8 cellular contexts compared by ENCODE assay signal in genomic region chr3:127544151-127544805, GRCh38. TPM values are rescaled to one million over a fixed set of nuclear protein-coding genes. Genes with fewer than 3 reads are reported as not detected.
DNase-seq lines count a peak whose midpoint lies in the region; ATAC-seq and TF ChIP-seq lines count a peak whose summit lies in the region.

No MANE protein-coding gene starts in this region.

- no peak overlapping the region for H3K4me3 ChIP-seq in ectodermal cell (ENCODE audit: insufficient read depth, low read depth, low read length)

- DNase-seq in NCI-H748 treated with DMSO at 0.1 percent for 48 hours (lab: John Stamatoyannopoulos, UW) (peak; percentile 20), medulla oblongata (ENCODE audit: extremely low spot score) (peak; percentile 81)
- DNase-seq in activated CD4-positive, alpha-beta memory T cell treated with anti-CD3 and anti-CD28 coated beads for 36 hours, result peak; percentile 77
- peak; percentile 29 for DNase-seq in stimulated activated CD8-positive, alpha-beta memory T cell treated with anti-CD3 and anti-CD28 coated beads, Interleukin-15, amount 100 ng/mL, for 24 hours (ENCODE audit: low read depth)

- peaks cover 11% of the 10 kb centered on the region for H3K4me1 Mint-ChIP-seq in activated CD4-positive, alpha-beta memory T cell treated with anti-CD3 and anti-CD28 coated beads for 36 hours (ENCODE audit: low read depth)

- TF ChIP-seq CTCF in GM12873 (IDR thresholded peaks at IDR 0.05; ENCODE audit: insufficient read depth, low read depth, low read length, missing control alignments), result peak; percentile 92

- H3K27me3 ChIP-seq in ectodermal cell (ENCODE audit: control insufficient read depth, insufficient read depth, low read length, poor library complexity, severe bottlenecking), result peaks cover 14% of the 10 kb centered on the region

- H3K36me3 Mint-ChIP-seq in activated CD4-positive, alpha-beta memory T cell treated with anti-CD3 and anti-CD28 coated beads for 36 hours, result no peaks in the 10 kb centered on the region

- CTCF ChIA-PET in activated CD4-positive, alpha-beta memory T cell treated with anti-CD3 and anti-CD28 coated beads for 36 hours (lab: Charles Lee), result interaction anchor here (0.7 to 6.2 kb wide), 20 partner anchors 10 to 1022 kb away, joined by 3 to 57 read pairs (median 4); no protein-coding TSS in a partner anchor

- ATAC-seq in HG03439 (IDR thresholded peaks at IDR 0.05; ENCODE audit: unreplicated experiment) (peak; percentile 57), HG03457 (IDR thresholded peaks at IDR 0.05; ENCODE audit: unreplicated experiment) (no peak)

- peaks cover 13% of the 10 kb centered on the region for H3K4me1 ChIP-seq in ectodermal cell (ENCODE audit: control insufficient read depth, insufficient read depth, low read length)

- H3K27ac Mint-ChIP-seq in activated CD4-positive, alpha-beta memory T cell treated with anti-CD3 and anti-CD28 coated beads for 36 hours, result no peak overlapping the region

- POLR2A ChIA-PET in activated CD4-positive, alpha-beta memory T cell treated with anti-CD3 and anti-CD28 coated beads for 36 hours (lab: Charles Lee), result no interaction called here

- H3K36me3 ChIP-seq in ectodermal cell (ENCODE audit: control insufficient read depth, insufficient read depth, low read length), result no peaks in the 10 kb centered on the region

- intact Hi-C loops in activated CD4-positive, alpha-beta memory T cell treated with anti-CD3 and anti-CD28 coated beads for 36 hours (cut with micrococcal nuclease), result loop anchor here (1.0 to 2.0 kb wide), 3 partner anchors 59 to 1022 kb away; no protein-coding TSS in a partner anchor

- WGBS in ectodermal cell, 2 experiments, result 33 to 37% methylated on average over 11 of the region's 11 CpGs

- no peaks in the 10 kb centered on the region for H3K9me3 Mint-ChIP-seq in activated CD4-positive, alpha-beta memory T cell treated with anti-CD3 and anti-CD28 coated beads for 36 hours

- H3K27me3 Mint-ChIP-seq in activated CD4-positive, alpha-beta memory T cell treated with anti-CD3 and anti-CD28 coated beads for 36 hours, result peaks cover 3% of the 10 kb centered on the region

- H3K27ac ChIP-seq in ectodermal cell (ENCODE audit: insufficient read depth, low read depth, low read length, poor library complexity, severe bottlenecking), result peak overlapping the region; percentile 76

- H3K9me3 ChIP-seq in ectodermal cell (ENCODE audit: control insufficient read depth, low read length), result no peaks in the 10 kb centered on the region

- H3K4me3 Mint-ChIP-seq in activated CD4-positive, alpha-beta memory T cell treated with anti-CD3 and anti-CD28 coated beads for 36 hours, result no peak overlapping the region

RNA-seq across cellular contexts. Expression of gene TPRA1, which starts 46.3 kb away (rescaled TPM):
- total RNA-seq in activated CD4-positive, alpha-beta memory T cell treated with anti-CD3 and anti-CD28 coated beads for 36 hours, result 10 to 100 TPM; 18.7 to 20.9 TPM
- polyA plus RNA-seq in ectodermal cell (2013, experiment 1 of 4), result 28.9 TPM
- 27.0 TPM for polyA plus RNA-seq in ectodermal cell (2013, experiment 2 of 4)
- polyA plus RNA-seq in ectodermal cell (2013, experiment 3 of 4), result 24.9 TPM
- 28.2 TPM for polyA plus RNA-seq in ectodermal cell (2013, experiment 4 of 4)

RNA-seq across cellular contexts. Expression of gene MCM2, which starts 53.9 kb away (rescaled TPM):
- 100 to 1,000 TPM; 216 to 218 TPM for total RNA-seq in activated CD4-positive, alpha-beta memory T cell treated with anti-CD3 and anti-CD28 coated beads for 36 hours
- 195 TPM for polyA plus RNA-seq in ectodermal cell (2013, experiment 1 of 4)
- polyA plus RNA-seq in ectodermal cell (2013, experiment 2 of 4), result 202 TPM
- polyA plus RNA-seq in ectodermal cell (2013, experiment 3 of 4), result 134 TPM
- polyA plus RNA-seq in ectodermal cell (2013, experiment 4 of 4), result 136 TPM

Comparison
In these comparisons a context has a peak if more than half of its experiments do, and no peak if none do; other contexts are left out.
1. DNase-seq: peak in every context shown above with its lines; median percentile 81 in medulla oblongata; 77 in activated CD4-positive, alpha-beta memory T cell treated with anti-CD3 and anti-CD28 coated beads for 36 hours; 29 in stimulated activated CD8-positive, alpha-beta memory T cell treated with anti-CD3 and anti-CD28 coated beads, Interleukin-15, amount 100 ng/mL, for 24 hours; 20 in NCI-H748 treated with DMSO at 0.1 percent for 48 hours.